ENCODE assay signal across 26 cellular contexts in genomic region chr3:149828390-149828789, GRCh38. TPM values are rescaled to one million over a fixed set of nuclear protein-coding genes. Genes with fewer than 3 reads are reported as not detected.
"Had no signal": no experiment of that assay in that cellular context is flagged by ENCODE, and none has a peak within 500 bp of the region (broad histone marks: within the 10 kb centered on the region; RNA-seq: fewer than 3 reads in every experiment).

No MANE protein-coding gene starts in this region.

- H3K27ac ChIP-seq: ascending aorta, body of pancreas, KMS-11, SJSA1 had no signal

- H3K4me3 ChIP-seq: ascending aorta, body of pancreas, MG63, SJSA1 had no signal

- H3K27me3 ChIP-seq: ascending aorta, body of pancreas, MG63, SJSA1 had no signal

- DNase-seq: activated CD4-positive, alpha-beta T cell treated with anti-CD3 and anti-CD28 coated beads, Interleukin-2, amount 10 ng/mL, durations not matched to agents 24 days and 14 days; activated CD4-positive, alpha-beta T cell treated with anti-CD3 and anti-CD28 coated beads, Interleukin-2, amount 50 U/mL, for 48 hours; activated CD4-positive, CD25-positive, alpha-beta regulatory T cell treated with anti-CD3 and anti-CD28 coated beads, Interleukin-2, amount 50 U/mL, for 72 hours; activated CD8-positive, alpha-beta memory T cell treated with anti-CD3 and anti-CD28 coated beads, Interleukin-2, amount 10 ng/mL, durations not matched to agents 7 days and 5 days; activated effector memory CD4-positive, alpha-beta T cell treated with Interleukin-2 at 50 U/mL for 16 hours; activated naive CD4-positive, alpha-beta T cell; activated T-cell treated with anti-CD3 and anti-CD28 coated beads, Interleukin-2, amount 50 U/mL, for 24 hours; body of pancreas; MG63; NCI-H1105; NCI-H1436 treated with DMSO at 0.1 percent for 48 hours; NCI-H187; NCI-H2081; NCI-H510A treated with DMSO at 0.1 percent for 48 hours; NCI-H69; NK-92 treated with Interleukin-12 subunit alpha and Interleukin-12 subunit beta, amount 100 ng/mL, for 24 hours; OCI-M1; SHP77; SW 1271 had no signal

- ATAC-seq: activated CD8-positive, alpha-beta memory T cell treated with anti-CD3 and anti-CD28 coated beads, Interleukin-2, amount 10 ng/mL, durations not matched to agents 7 days and 5 days; body of pancreas; SK-N-SH treated with all-trans-retinoic acid at 6 μM for 48 hours had no signal

- H3K4me2 ChIP-seq: KMS-11 had no signal

- H3K4me1 ChIP-seq: ascending aorta, body of pancreas, SJSA1 had no signal

- FAIRE-seq: bronchial epithelial cell, RCC 7860 had no signal

RNA-seq across cellular contexts. Expression of gene ANKUB1, which starts 36.0 kb away (rescaled TPM):
- total RNA-seq: activated CD4-positive, alpha-beta T cell treated with anti-CD3 and anti-CD28 coated beads, Interleukin-2, amount 10 ng/mL, durations not matched to agents 24 days and 14 days; activated CD8-positive, alpha-beta memory T cell treated with anti-CD3 and anti-CD28 coated beads, Interleukin-2, amount 10 ng/mL, durations not matched to agents 7 days and 5 days; activated T-helper 1 cell treated with anti-CD3 and anti-CD28 coated beads, Interleukin-12 subunit alpha, Interleukin-12 subunit beta, Interleukin-2, Interleukin-4 antibody, amounts not matched to agents 30 ng/mL and 10 ng/mL and 1 ng/mL, durations not matched to agents 14 hours and 24 hours and 36 hours; ascending aorta; body of pancreas; SJSA1 had no signal
